Comparison of ENCODE assay signal across 9 cellular contexts in genomic region chr15:72229947-72230196, GRCh38. TPM values are rescaled to one million over a fixed set of nuclear protein-coding genes. Genes with fewer than 3 reads are reported as not detected.
DNase-seq lines count a peak whose midpoint lies in the region; ATAC-seq, FAIRE-seq and TF ChIP-seq lines count a peak whose summit lies in the region.
"Had no signal": no experiment of that assay in that cellular context is flagged by ENCODE, and none has a peak within 500 bp of the region (broad histone marks: within the 10 kb centered on the region; RNA-seq: fewer than 3 reads in every experiment).

No MANE protein-coding gene starts in this region.

- H3K27ac ChIP-seq in angular gyrus (ENCODE audit: low read depth, low read length) (peak overlapping the region; percentile 97), HepG2 (ENCODE audit: extremely low read length, insufficient read depth, low read length) (peak overlapping the region; percentile 62), testis (peak overlapping the region; percentile 96)

- CTCF ChIA-PET in HepG2 (lab: Yijun Ruan, JAX; ENCODE audit: low intra/inter-chr PET ratio, low total read pairs) = no interaction called here

- in situ Hi-C loops in HepG2 (cut with HindIII; ENCODE audit: extremely low pct_ligation_motif_present, low pct_unique_long_range_greater_than_20kb) = no loop called here

- peak overlapping the region; percentile 94 for H3K9ac ChIP-seq in HepG2 (ENCODE audit: insufficient read depth, low read depth, low read length)

- H3K36me3 Mint-ChIP-seq in activated CD4-positive, alpha-beta T cell treated with anti-CD3 and anti-CD28 coated beads, Interleukin-2, amount 10 ng/mL, durations not matched to agents 24 days and 14 days (ENCODE audit: low read depth) = peaks cover 46% of the 10 kb centered on the region

- FAIRE-seq in HepG2 (lab: Jason Lieb, UNC) = no peak

- DNase-seq in activated CD4-positive, alpha-beta T cell treated with anti-CD3 and anti-CD28 coated beads, Interleukin-2, amount 10 ng/mL, durations not matched to agents 24 days and 14 days = no peak
- DNase-seq in activated CD4-positive, alpha-beta T cell treated with anti-CD3 and anti-CD28 coated beads for 4 hours = no peak
- no peak for DNase-seq in HepG2 (ENCODE audit: low spot score)
- DNase-seq in testis = no peak
- no peak for DNase-seq in globus pallidus (ENCODE audit: low spot score)
- no peak for DNase-seq in effector CD8-positive, alpha-beta T cell (lab: John Stamatoyannopoulos, UW)

- no peak for TF ChIP-seq POLR2A in HepG2 (IDR thresholded peaks at IDR 0.05; ENCODE audit: insufficient read depth in 1 of 2, low read depth in 2 of 2, low read length in 2 of 2)
- no peak for TF ChIP-seq POLR2A in testis (IDR thresholded peaks at IDR 0.05)

- under 1% methylated on average over 12 of the region's 29 CpGs for WGBS in HepG2 (ENCODE audit: low lambda C conversion rate)
- WGBS in testis, 2 donors = 0 to 1% methylated on average over 18 to 29 of the region's 29 CpGs

- TF ChIP-seq RAD21 in HepG2 (CRISPR knock-in tag; IDR thresholded peaks at IDR 0.05) = no peak

- TF ChIP-seq CTCF in HepG2 (CRISPR knock-in tag; IDR thresholded peaks at IDR 0.05) (no peak), testis (IDR thresholded peaks at IDR 0.05) (no peak)

- peaks cover 63% of the 10 kb centered on the region for H3K79me2 ChIP-seq in HepG2 (ENCODE audit: insufficient read depth, low read length)

- no peaks in the 10 kb centered on the region for H3K27me3 Mint-ChIP-seq in activated CD4-positive, alpha-beta T cell treated with anti-CD3 and anti-CD28 coated beads, Interleukin-2, amount 10 ng/mL, durations not matched to agents 24 days and 14 days

- peak overlapping the region; percentile 93 for H3K4me2 ChIP-seq in HepG2 (ENCODE audit: low read depth, low read length)

- H3K4me1 ChIP-seq in HepG2 (ENCODE audit: insufficient read depth, low read length) (peaks cover 59% of the 10 kb centered on the region), testis (peaks cover 47% of the 10 kb centered on the region)

- H2AFZ ChIP-seq in HepG2 (ENCODE audit: low read length) = no peak overlapping the region

- H3K4me3 ChIP-seq in HepG2 (replicated peaks in 1 of 3; ENCODE audit: insufficient read depth in 1 of 3, low read depth in 2 of 3, low read length in 3 of 3) (peak overlapping the region; percentile 81 to 99 (median 96)), testis (peak overlapping the region; percentile 84 to 93)

- intact Hi-C loops in activated CD4-positive, alpha-beta T cell treated with anti-CD3 and anti-CD28 coated beads, Interleukin-2, amount 10 ng/mL, durations not matched to agents 24 days and 14 days (cut with micrococcal nuclease) = loop anchor here (5.0 kb wide), 2 partner anchors 33 to 147 kb away; partner anchors contain the start of genes GRAMD2A and HEXA
- intact Hi-C loops in HepG2 (cut with micrococcal nuclease; ENCODE audit: unreplicated experiment) = loop anchor here (2.0 kb wide), 2 partner anchors 31 to 57 kb away; no protein-coding TSS in a partner anchor
- intact Hi-C loops in testis (cut with DNase I; ENCODE audit: low total_unique reads) = loop anchor here (2.0 kb wide), 1 partner anchor 43 kb away; the partner anchor contains the start of gene PARP6

- peak overlapping the region; percentile 98 for H3K27ac Mint-ChIP-seq in activated CD4-positive, alpha-beta T cell treated with anti-CD3 and anti-CD28 coated beads, Interleukin-2, amount 10 ng/mL, durations not matched to agents 24 days and 14 days

- no peaks in the 10 kb centered on the region for H3K9me3 Mint-ChIP-seq in activated CD4-positive, alpha-beta T cell treated with anti-CD3 and anti-CD28 coated beads, Interleukin-2, amount 10 ng/mL, durations not matched to agents 24 days and 14 days

- peaks cover 38% of the 10 kb centered on the region for H4K20me1 ChIP-seq in HepG2 (ENCODE audit: insufficient read depth, low read length)

- H3K4me3 Mint-ChIP-seq in activated CD4-positive, alpha-beta T cell treated with anti-CD3 and anti-CD28 coated beads, Interleukin-2, amount 10 ng/mL, durations not matched to agents 24 days and 14 days = peak overlapping the region; percentile 95

- POLR2A ChIA-PET in HepG2 (lab: Yijun Ruan, JAX) = interaction anchor here (0.6 to 3.1 kb wide), 10 partner anchors 11 to 741 kb away, joined by 3 to 33 read pairs (median 5); partner anchors contain the start of genes GRAMD2A, HEXA, MYO9A and SENP8

- H3K36me3 ChIP-seq in HepG2 (replicated peaks in 1 of 2; ENCODE audit: control insufficient read depth in 1 of 2, insufficient read depth in 2 of 2, low read length in 2 of 2) = peaks cover 0 to 7% of the 10 kb centered on the region in 2 experiments; a peak in 1 of 5 replicates
- H3K36me3 ChIP-seq in testis (ENCODE audit: low read depth, missing control alignments) = no peaks in the 10 kb centered on the region

- TF ChIP-seq EP300 in HepG2 (IDR thresholded peaks at IDR 0.05; ENCODE audit: low read depth in 2 of 2, low read length in 2 of 2) = no peak
- no peak for TF ChIP-seq EP300 in HepG2 (CRISPR knock-in tag; IDR thresholded peaks at IDR 0.05; ENCODE audit: borderline replicate concordance)

- no TSS peak for BruUV-seq in HepG2 (replicated peaks; lab: Mats Ljungman, UMichigan)

- ATAC-seq in HepG2 = no peak; the same call in 2 of the 3 replicates
- ATAC-seq in GM18867 (IDR thresholded peaks at IDR 0.05; ENCODE audit: unreplicated experiment) = no peak

- H3K9me3 ChIP-seq in HepG2 (ENCODE audit: low read length) (no peaks in the 10 kb centered on the region), testis (no peaks in the 10 kb centered on the region)

- H3K4me1 Mint-ChIP-seq in activated CD4-positive, alpha-beta T cell treated with anti-CD3 and anti-CD28 coated beads, Interleukin-2, amount 10 ng/mL, durations not matched to agents 24 days and 14 days = peaks cover 48% of the 10 kb centered on the region

- H3K27me3 ChIP-seq in HepG2 (ENCODE audit: control insufficient read depth in 1 of 2, insufficient read depth in 2 of 2, low read length in 2 of 2) (no peaks in the 10 kb centered on the region; a peak in 1 of 5 replicates), testis (no peaks in the 10 kb centered on the region)

RNA-seq across cellular contexts. Expression of gene PKM, which starts 1.1 kb away (rescaled TPM):
- total RNA-seq in activated CD4-positive, alpha-beta T cell treated with anti-CD3 and anti-CD28 coated beads, Interleukin-2, amount 10 ng/mL, durations not matched to agents 24 days and 14 days = 2,437 and 2,525 TPM in 2 replicates
- total RNA-seq in HepG2 (2016; rRNA removed; fragmentation: Illumina TruSeq; extraction: Trizol) (488 and 574 TPM in 2 replicates), testis (100 to 1,000 TPM; 521 to 530 TPM)
- total RNA-seq in HepG2 (2016; cell fraction: cytosol; rRNA removed; fragmentation: Illumina TruSeq; extraction: Trizol; ENCODE audit: low read depth) = 56.7 and 63.3 TPM in 2 replicates
- 500 and 538 TPM in 2 replicates for total RNA-seq in HepG2 (2016; cell fraction: insoluble cytoplasmic fraction; rRNA removed; fragmentation: Illumina TruSeq; extraction: Trizol)
- total RNA-seq in HepG2 (2016; cell fraction: membrane; rRNA removed; fragmentation: Illumina TruSeq; extraction: Trizol) = 102 TPM in 2 replicates
- total RNA-seq in HepG2 (2016; cell fraction: nucleus; rRNA removed; fragmentation: Illumina TruSeq; extraction: Trizol) = 265 and 278 TPM in 2 replicates
- polyA plus RNA-seq in HepG2 (2011; rRNA removed) (766 and 780 TPM in 2 replicates), testis (ENCODE audit: insufficient read depth, low read depth, low replicate concordance) (602 TPM)
- polyA plus RNA-seq in HepG2 (2011; cell fraction: cytosol; rRNA removed) = 619 and 801 TPM in 2 replicates
- 586 and 619 TPM in 2 replicates for polyA plus RNA-seq in HepG2 (2011; cell fraction: nucleus; rRNA removed)
- 811 and 958 TPM in 2 replicates for polyA plus RNA-seq in HepG2 (2012)
- 52.1 and 54.7 TPM in 2 replicates for polyA plus RNA-seq in HepG2 (2016; cell fraction: cytosol; fragmentation: Illumina TruSeq; extraction: Trizol; ENCODE audit: low read depth)
- 373 and 468 TPM in 2 replicates for polyA plus RNA-seq in HepG2 (2016; cell fraction: insoluble cytoplasmic fraction; fragmentation: Illumina TruSeq; extraction: Trizol; ENCODE audit: low read depth)
- polyA plus RNA-seq in HepG2 (2016; cell fraction: membrane; fragmentation: Illumina TruSeq; extraction: Trizol; ENCODE audit: low read depth) = 77.8 and 83.1 TPM in 2 replicates
- 330 and 335 TPM in 2 replicates for polyA plus RNA-seq in HepG2 (2016; cell fraction: nucleus; fragmentation: Illumina TruSeq; extraction: Trizol; ENCODE audit: insufficient read depth, low read depth)
- polyA minus RNA-seq in HepG2 (2011; rRNA and poly(A)+ RNA removed; ENCODE audit: low replicate concordance) = 1,889 and 3,533 TPM in 2 replicates
- polyA minus RNA-seq in HepG2 (2011; cell fraction: cytosol; rRNA and poly(A)+ RNA removed) = 776 TPM in 2 replicates
- polyA minus RNA-seq in HepG2 (2011; cell fraction: nucleus; rRNA and poly(A)+ RNA removed) = 532 and 663 TPM in 2 replicates

RNA-seq across cellular contexts. Expression of gene GRAMD2A, which starts 32.3 kb away (rescaled TPM):
- 0.21 TPM in 1 of 2 replicates, not detected in the other for total RNA-seq in activated CD4-positive, alpha-beta T cell treated with anti-CD3 and anti-CD28 coated beads, Interleukin-2, amount 10 ng/mL, durations not matched to agents 24 days and 14 days
- total RNA-seq in HepG2 (2016; rRNA removed; fragmentation: Illumina TruSeq; extraction: Trizol) (0.32 TPM in 1 of 2 replicates, not detected in the other), testis (1 to 10 TPM in 1 of 2 donors, under 1 TPM in 1; 0.31 to 1.4 TPM)
- not detected in 2 replicates for total RNA-seq in HepG2 (2016; cell fraction: cytosol; rRNA removed; fragmentation: Illumina TruSeq; extraction: Trizol; ENCODE audit: low read depth)
- total RNA-seq in HepG2 (2016; cell fraction: insoluble cytoplasmic fraction; rRNA removed; fragmentation: Illumina TruSeq; extraction: Trizol) = 0.07 and 0.17 TPM in 2 replicates
- total RNA-seq in HepG2 (2016; cell fraction: membrane; rRNA removed; fragmentation: Illumina TruSeq; extraction: Trizol) = not detected in 2 replicates
- total RNA-seq in HepG2 (2016; cell fraction: nucleus; rRNA removed; fragmentation: Illumina TruSeq; extraction: Trizol) = not detected in 2 replicates
- polyA plus RNA-seq in HepG2 (2011; rRNA removed) (0.04 and 0.13 TPM in 2 replicates), testis (ENCODE audit: insufficient read depth, low read depth, low replicate concordance) (3.1 TPM)
- 0.05 TPM in 2 replicates for polyA plus RNA-seq in HepG2 (2011; cell fraction: cytosol; rRNA removed)
- 0.16 TPM in 1 of 2 replicates, not detected in the other for polyA plus RNA-seq in HepG2 (2011; cell fraction: nucleus; rRNA removed)
- polyA plus RNA-seq in HepG2 (2012) = 0.09 and 0.36 TPM in 2 replicates
- not detected in 2 replicates for polyA plus RNA-seq in HepG2 (2016; cell fraction: cytosol; fragmentation: Illumina TruSeq; extraction: Trizol; ENCODE audit: low read depth)
- polyA plus RNA-seq in HepG2 (2016; cell fraction: insoluble cytoplasmic fraction; fragmentation: Illumina TruSeq; extraction: Trizol; ENCODE audit: low read depth) = not detected in 2 replicates
- not detected in 2 replicates for polyA plus RNA-seq in HepG2 (2016; cell fraction: membrane; fragmentation: Illumina TruSeq; extraction: Trizol; ENCODE audit: low read depth)
- not detected in 2 replicates for polyA plus RNA-seq in HepG2 (2016; cell fraction: nucleus; fragmentation: Illumina TruSeq; extraction: Trizol; ENCODE audit: insufficient read depth, low read depth)
- polyA minus RNA-seq in HepG2 (2011; rRNA and poly(A)+ RNA removed; ENCODE audit: low replicate concordance) = 0.86 and 2.8 TPM in 2 replicates
- not detected in 2 replicates for polyA minus RNA-seq in HepG2 (2011; cell fraction: cytosol; rRNA and poly(A)+ RNA removed)
- not detected in 2 replicates for polyA minus RNA-seq in HepG2 (2011; cell fraction: nucleus; rRNA and poly(A)+ RNA removed)
- total RNA-seq: LHCN-M2 had no signal

RNA-seq across cellular contexts. Expression of gene PARP6, which starts 42.5 kb away (rescaled TPM):
- 69.7 and 78.6 TPM in 2 replicates for total RNA-seq in activated CD4-positive, alpha-beta T cell treated with anti-CD3 and anti-CD28 coated beads, Interleukin-2, amount 10 ng/mL, durations not matched to agents 24 days and 14 days
- total RNA-seq in HepG2 (2016; rRNA removed; fragmentation: Illumina TruSeq; extraction: Trizol) (0.22 TPM in 1 of 2 replicates, not detected in the other), testis (100 to 1,000 TPM; 114 to 182 TPM)
- total RNA-seq in HepG2 (2016; cell fraction: cytosol; rRNA removed; fragmentation: Illumina TruSeq; extraction: Trizol; ENCODE audit: low read depth) = not detected in 2 replicates
- not detected in 2 replicates for total RNA-seq in HepG2 (2016; cell fraction: insoluble cytoplasmic fraction; rRNA removed; fragmentation: Illumina TruSeq; extraction: Trizol)
- total RNA-seq in HepG2 (2016; cell fraction: membrane; rRNA removed; fragmentation: Illumina TruSeq; extraction: Trizol) = not detected in 2 replicates
- total RNA-seq in HepG2 (2016; cell fraction: nucleus; rRNA removed; fragmentation: Illumina TruSeq; extraction: Trizol) = not detected in 2 replicates
- polyA plus RNA-seq in HepG2 (2011; rRNA removed) (0.87 and 1.3 TPM in 2 replicates), testis (ENCODE audit: insufficient read depth, low read depth, low replicate concordance) (190 TPM)
- polyA plus RNA-seq in HepG2 (2011; cell fraction: cytosol; rRNA removed) = 0.07 and 0.36 TPM in 2 replicates
- polyA plus RNA-seq in HepG2 (2011; cell fraction: nucleus; rRNA removed) = 4.2 and 4.3 TPM in 2 replicates
- 1.0 and 1.3 TPM in 2 replicates for polyA plus RNA-seq in HepG2 (2012)
- not detected in 2 replicates for polyA plus RNA-seq in HepG2 (2016; cell fraction: cytosol; fragmentation: Illumina TruSeq; extraction: Trizol; ENCODE audit: low read depth)
- polyA plus RNA-seq in HepG2 (2016; cell fraction: insoluble cytoplasmic fraction; fragmentation: Illumina TruSeq; extraction: Trizol; ENCODE audit: low read depth) = not detected in 2 replicates
- 0.77 TPM in 1 of 2 replicates, not detected in the other for polyA plus RNA-seq in HepG2 (2016; cell fraction: membrane; fragmentation: Illumina TruSeq; extraction: Trizol; ENCODE audit: low read depth)
- 2.2 and 2.5 TPM in 2 replicates for polyA plus RNA-seq in HepG2 (2016; cell fraction: nucleus; fragmentation: Illumina TruSeq; extraction: Trizol; ENCODE audit: insufficient read depth, low read depth)
- polyA minus RNA-seq in HepG2 (2011; rRNA and poly(A)+ RNA removed; ENCODE audit: low replicate concordance) = 0.78 and 129 TPM in 2 replicates
- 1.7 and 1.9 TPM in 2 replicates for polyA minus RNA-seq in HepG2 (2011; cell fraction: cytosol; rRNA and poly(A)+ RNA removed)
- polyA minus RNA-seq in HepG2 (2011; cell fraction: nucleus; rRNA and poly(A)+ RNA removed) = 1.9 and 2.3 TPM in 2 replicates

Comparison
In these comparisons a context has a peak if more than half of its experiments do, and no peak if none do; other contexts are left out.
1. RNA of gene PARP6, which starts 42.5 kb away (total RNA-seq): 114 to 182 TPM in testis and 69.7 to 78.6 TPM in activated CD4-positive, alpha-beta T cell treated with anti-CD3 and anti-CD28 coated beads, Interleukin-2, amount 10 ng/mL, durations not matched to agents 24 days and 14 days; 0.22 TPM in HepG2; every median in the first group is over 10 times any median in the second.
2. Peak in every context shown above with its lines, with median percentiles within 50 percentile points of each other: H3K27ac ChIP-seq.